8 cellular contexts compared by ENCODE assay signal in genomic region chr2:9207641-9208301, GRCh38. TPM values are rescaled to one million over a fixed set of nuclear protein-coding genes. Genes with fewer than 3 reads are reported as not detected.
DNase-seq lines count a peak whose midpoint lies in the region; ATAC-seq and TF ChIP-seq lines count a peak whose summit lies in the region.

No MANE protein-coding gene starts in this region.

- WGBS in ovary, 3 donors, result 3 to 4% (median 4%) methylated on average over 27 to 34 of the region's 34 CpGs

- H3K36me3 ChIP-seq in HAP-1 (replicated peaks), result no peaks in the 10 kb centered on the region
- no peaks in the 10 kb centered on the region for H3K36me3 ChIP-seq in ovary

- in situ Hi-C loops in HAP-1 (cut with MboI; ENCODE audit: low sequenced_read_pairs), result no loop called here

- peak overlapping the region; percentile 65 to 79 for H3K4me3 Mint-ChIP-seq in CD14-positive monocyte

- ATAC-seq in HG02870 (IDR thresholded peaks at IDR 0.05; ENCODE audit: unreplicated experiment), result no peak

- H3K36me3 Mint-ChIP-seq in CD14-positive monocyte, result peaks cover 2 to 3% of the 10 kb centered on the region in 2 donors

- TF ChIP-seq EP300 in ovary (IDR thresholded peaks at IDR 0.05), result no peak

- H3K27ac Mint-ChIP-seq in CD14-positive monocyte, result no peak overlapping the region

- H3K27me3 ChIP-seq in HAP-1 (ENCODE audit: low read depth) (no peaks in the 10 kb centered on the region), ovary (no peaks in the 10 kb centered on the region)

- H3K9me3 ChIP-seq in HAP-1 (no peaks in the 10 kb centered on the region), ovary (no peaks in the 10 kb centered on the region)

- intact Hi-C loops in CD14-positive monocyte (cut with micrococcal nuclease) (loop anchor here (5.0 to 10.0 kb wide), 2 partner anchors 55 to 57 kb away; no protein-coding TSS in a partner anchor), ovary (cut with DNase I) (loop anchor here in 3 of 4 donors (5.0 to 10.0 kb wide), 3 partner anchors 63 to 125 kb away; no protein-coding TSS in a partner anchor)

- H3K4me1 ChIP-seq in HAP-1 (peaks cover 19% of the 10 kb centered on the region), ovary (ENCODE audit: insufficient read depth) (no peaks in the 10 kb centered on the region)

- H3K9me3 Mint-ChIP-seq in CD14-positive monocyte, result peaks cover 0 to 5% (median 0%) of the 10 kb centered on the region in 7 donors

- H3K4me1 Mint-ChIP-seq in CD14-positive monocyte, result peaks cover 14% of the 10 kb centered on the region

- H3K4me3 ChIP-seq in HAP-1 (peak overlapping the region; percentile 67), fibroblast of mammary gland (ENCODE audit: control insufficient read depth, low read depth, low read length) (peak overlapping the region; percentile 70), ovary (peak overlapping the region; percentile 90)

- no peak for TF ChIP-seq POLR2A in ovary (IDR thresholded peaks at IDR 0.05)

- no peak for DNase-seq in CD14-positive monocyte (ENCODE audit: low spot score)
- DNase-seq in HAP-1 (ENCODE audit: low spot score in 2 of 2), result peak; percentile 20 to 23
- DNase-seq in SW480 (ENCODE audit: low spot score), result peak; percentile 60
- no peak for DNase-seq in fibroblast of mammary gland (ENCODE audit: low read depth)
- DNase-seq in ovary, result peak in 4 of 5 donors; percentile 34 to 53 (median 47)
- no peak for DNase-seq in stimulated activated CD8-positive, alpha-beta memory T cell treated with anti-CD3 and anti-CD28 coated beads, Interleukin-4, amount 100 ng/mL, for 48 hours
- DNase-seq in middle frontal gyrus (ENCODE audit: extremely low spot score, low spot score), result no peak

- peak overlapping the region; percentile 75 to 95 for H3K27ac ChIP-seq in ovary

- H3K27me3 Mint-ChIP-seq in CD14-positive monocyte (ENCODE audit: low read depth in 3 of 3), result peaks cover 19 to 36% (median 34%) of the 10 kb centered on the region in 3 donors

- no peak for TF ChIP-seq CTCF in CD14-positive monocyte (IDR thresholded peaks at IDR 0.05)
- TF ChIP-seq CTCF in fibroblast of mammary gland (conservative IDR thresholded peaks at IDR 0.05; ENCODE audit: control insufficient read depth, insufficient read depth, low read depth, low read length), result no peak
- TF ChIP-seq CTCF in ovary (IDR thresholded peaks at IDR 0.05), result no peak

RNA-seq across cellular contexts. Expression of gene ASAP2, which starts 1.2 kb away (rescaled TPM):
- polyA plus RNA-seq in CD14-positive monocyte (under 1 TPM; 0.08 to 0.20 TPM), ovary (10 to 100 TPM; 10.3 to 15.5 TPM)
- 10 to 100 TPM; 11.3 to 22.7 (median 17.3) TPM for total RNA-seq in ovary

Comparison
In these comparisons a context has a peak if more than half of its experiments do, and no peak if none do; other contexts are left out.
1. DNase-seq: peak in HAP-1 (2 of 2), SW480 (single experiment) and ovary (4 of 5); none in CD14-positive monocyte (single experiment), fibroblast of mammary gland (single experiment), stimulated activated CD8-positive, alpha-beta memory T cell treated with anti-CD3 and anti-CD28 coated beads, Interleukin-4, amount 100 ng/mL, for 48 hours (single experiment) and middle frontal gyrus (single experiment).
2. RNA of gene ASAP2, which starts 1.2 kb away (polyA plus RNA-seq): 10.3 to 15.5 TPM in ovary; 0.08 to 0.20 TPM in CD14-positive monocyte; every median in the first group is over 4 times any median in the second.
3. Peak in every context shown above with its lines, with median percentiles within 50 percentile points of each other: H3K4me3 ChIP-seq.